Comparison of ENCODE assay signal across 8 cellular contexts in the genomic region with DNA sequence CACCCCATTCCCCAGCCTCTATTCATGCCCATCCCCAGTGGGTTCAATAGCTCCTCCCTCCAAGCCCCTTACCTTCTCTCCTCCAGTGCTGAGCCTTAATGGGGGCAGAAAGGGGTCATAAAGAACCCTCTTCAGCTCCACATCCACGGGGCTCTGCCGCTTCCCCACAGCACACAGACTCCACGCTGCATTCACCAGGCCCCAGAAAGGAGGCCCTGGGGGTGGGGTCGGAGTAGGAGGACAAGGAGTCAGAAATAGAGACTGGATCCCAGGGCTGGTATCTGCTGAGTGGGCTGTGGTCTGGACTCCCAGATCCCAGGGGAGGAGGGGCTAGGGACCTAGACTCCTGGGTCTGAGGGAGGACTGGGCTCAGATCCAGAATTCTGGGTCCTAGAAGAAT. TPM values are rescaled to one million over a fixed set of nuclear protein-coding genes. Genes with fewer than 3 reads are reported as not detected.
DNase-seq lines count a peak whose midpoint lies in the region; ATAC-seq and TF ChIP-seq lines count a peak whose summit lies in the region.
"Had no signal": no experiment of that assay in that cellular context is flagged by ENCODE, and none has a peak within 500 bp of the region (broad histone marks: within the 10 kb centered on the region; RNA-seq: fewer than 3 reads in every experiment).

No MANE protein-coding gene starts in this region.

- no peak overlapping the region for H3K27ac Mint-ChIP-seq in stimulated activated naive CD8-positive, alpha-beta T cell treated with anti-CD3 and anti-CD28 coated beads, Interleukin-15, amount 100 ng/mL, for 72 hours

- H3K4me1 Mint-ChIP-seq in stimulated activated naive CD8-positive, alpha-beta T cell treated with anti-CD3 and anti-CD28 coated beads, Interleukin-15, amount 100 ng/mL, for 72 hours, result peaks cover 51% of the 10 kb centered on the region

- H3K4me1 ChIP-seq in iPS-20b (ENCODE audit: insufficient read depth, low read length) (peaks cover 4% of the 10 kb centered on the region; the same call in 1 of the 2 replicates), vagina (peaks cover 16% of the 10 kb centered on the region)

- no peak for ATAC-seq in stimulated activated naive CD8-positive, alpha-beta T cell treated with anti-CD3 and anti-CD28 coated beads, Interleukin-15, amount 100 ng/mL, for 72 hours
- ATAC-seq in stimulated activated naive CD8-positive, alpha-beta T cell treated with anti-CD3 and anti-CD28 coated beads, Interleukin-15, Interleukin-2, amounts not matched to agents 100 U/mL and 50 U/mL, for 24 hours, result no peak
- ATAC-seq in HG03108 (IDR thresholded peaks at IDR 0.05; ENCODE audit: unreplicated experiment), result no peak
- no peak for ATAC-seq in HG02885 (IDR thresholded peaks at IDR 0.05; ENCODE audit: poor library complexity, unreplicated experiment)

- H3K27ac ChIP-seq in iPS-20b (ENCODE audit: low read length) (peak overlapping the region; percentile 57), vagina (peak overlapping the region; percentile 96)

- H3K9ac ChIP-seq in iPS-20b (ENCODE audit: low read depth, low read length), result peak overlapping the region; percentile 92; the same call in 1 of the 2 replicates

- no peak for TF ChIP-seq POLR2A in vagina (IDR thresholded peaks at IDR 0.05)

- H3K27me3 ChIP-seq in iPS-20b (ENCODE audit: insufficient read depth, low read length) (no peaks in the 10 kb centered on the region), vagina (no peaks in the 10 kb centered on the region)

- 0 out of 2 replicates have a peak, but pooled peaks cover 4% of the 10 kb centered on the region for H3K36me3 ChIP-seq in iPS-20b (ENCODE audit: insufficient read depth, low read depth, low read length)
- no peaks in the 10 kb centered on the region for H3K36me3 ChIP-seq in vagina
- H3K36me3 ChIP-seq: spleen had no signal

- intact Hi-C loops in vagina (cut with DNase I), result no loop called here

- H3K4me3 ChIP-seq in iPS-20b (ENCODE audit: low read length) (peak overlapping the region; percentile 90), vagina (peak overlapping the region; percentile 56 to 64)

- H3K9me3 ChIP-seq in iPS-20b (ENCODE audit: insufficient read depth, low read depth, low read length) (no peaks in the 10 kb centered on the region), vagina (no peaks in the 10 kb centered on the region)
- H3K9me3 ChIP-seq: spleen had no signal

- no peaks in the 10 kb centered on the region for H3K27me3 Mint-ChIP-seq in stimulated activated naive CD8-positive, alpha-beta T cell treated with anti-CD3 and anti-CD28 coated beads, Interleukin-15, amount 100 ng/mL, for 72 hours
- H3K27me3 Mint-ChIP-seq: stimulated activated naive CD8-positive, alpha-beta T cell treated with anti-CD3 and anti-CD28 coated beads, Interleukin-15, Interleukin-2, amounts not matched to agents 100 ng/mL and 50 ng/mL, for 24 hours had no signal

- peak overlapping the region; percentile 23 to 97 for H3K4me3 Mint-ChIP-seq in stimulated activated naive CD8-positive, alpha-beta T cell treated with anti-CD3 and anti-CD28 coated beads, Interleukin-15, amount 100 ng/mL, for 72 hours

- H3K9me3 Mint-ChIP-seq in stimulated activated naive CD8-positive, alpha-beta T cell treated with anti-CD3 and anti-CD28 coated beads, Interleukin-15, amount 100 ng/mL, for 72 hours, result no peaks in the 10 kb centered on the region
- H3K9me3 Mint-ChIP-seq: stimulated activated naive CD8-positive, alpha-beta T cell treated with anti-CD3 and anti-CD28 coated beads, Interleukin-15, Interleukin-2, amounts not matched to agents 100 ng/mL and 50 ng/mL, for 24 hours had no signal

- DNase-seq in stimulated activated naive CD8-positive, alpha-beta T cell treated with anti-CD3 and anti-CD28 coated beads, Interleukin-15, amount 100 ng/mL, for 72 hours, result no peak
- DNase-seq in stimulated activated naive CD8-positive, alpha-beta T cell treated with anti-CD3 and anti-CD28 coated beads, Interleukin-15, Interleukin-2, amounts not matched to agents 100 U/mL and 50 U/mL, for 24 hours, result no peak
- DNase-seq in vagina (ENCODE audit: extremely low spot score in 2 of 2), result no peak

- no peak for TF ChIP-seq CTCF in vagina (IDR thresholded peaks at IDR 0.05)

RNA-seq across cellular contexts. Expression of a gene that starts 1.6 kb away (rescaled TPM):
- 7.9 TPM for total RNA-seq in vagina

RNA-seq across cellular contexts. Expression of a gene that starts 7.2 kb away (rescaled TPM):
- 4.9 TPM for total RNA-seq in vagina

RNA-seq across cellular contexts. Expression of a gene that starts 25.0 kb away (rescaled TPM):
- 19.9 TPM for total RNA-seq in vagina

RNA-seq across cellular contexts. Expression of a gene that starts 25.4 kb away (rescaled TPM):
- total RNA-seq in vagina, result 2,346 TPM

RNA-seq across cellular contexts. Expression of a gene that starts 28.5 kb away (rescaled TPM):
- total RNA-seq in vagina, result 0.98 TPM
